In the genomic region with DNA sequence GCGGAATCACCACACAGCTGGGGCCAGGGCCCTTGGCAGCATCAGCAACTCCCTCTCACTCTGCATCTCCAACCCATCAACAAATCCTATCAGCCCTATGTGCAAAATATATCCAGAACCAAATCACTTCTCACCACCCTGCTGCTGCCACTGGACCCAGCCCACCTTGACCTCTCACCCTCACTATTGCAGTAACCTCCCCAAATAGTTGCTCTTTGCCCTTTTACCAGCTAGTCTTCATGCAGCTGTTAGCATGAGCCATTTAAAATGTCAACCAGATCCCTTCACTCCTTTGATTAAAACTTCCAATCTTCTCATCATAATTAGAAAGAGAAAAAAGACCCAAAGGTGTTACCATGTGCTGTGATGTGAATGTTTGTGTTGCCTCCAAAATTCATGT, we compare ENCODE assay signal across 26 cellular contexts.
DNase-seq lines count a peak whose midpoint lies in the region; ATAC-seq, FAIRE-seq and TF ChIP-seq lines count a peak whose summit lies in the region.
"Had no signal": no experiment of that assay in that cellular context is flagged by ENCODE, and none has a peak within 500 bp of the region (broad histone marks: within the 10 kb centered on the region; RNA-seq: fewer than 3 reads in every experiment).

No MANE protein-coding gene starts in this region.

- H3K36me3 ChIP-seq in HepG2 (replicated peaks in 1 of 2; ENCODE audit: control insufficient read depth in 1 of 2, insufficient read depth in 2 of 2, low read length in 2 of 2) = no peaks in the 10 kb centered on the region; a peak in 1 of 5 replicates
- no peaks in the 10 kb centered on the region for H3K36me3 ChIP-seq in smooth muscle cell (ENCODE audit: low read depth)
- H3K36me3 ChIP-seq: BLaER1, MG63, SJSA1 had no signal

- TF ChIP-seq CTCF in HepG2 (CRISPR knock-in tag; IDR thresholded peaks at IDR 0.05) (no peak), smooth muscle cell (IDR thresholded peaks at IDR 0.05; ENCODE audit: borderline replicate concordance, insufficient read depth, poor library complexity, severe bottlenecking) (no peak)

- H3K9me3 ChIP-seq in HepG2 (ENCODE audit: low read length) = no peaks in the 10 kb centered on the region
- H3K9me3 ChIP-seq in smooth muscle cell (replicated peaks; ENCODE audit: low read depth) = no peaks in the 10 kb centered on the region
- H3K9me3 ChIP-seq: BLaER1, MG63, SJSA1 had no signal

- peak overlapping the region; percentile 5 for H3K27ac Mint-ChIP-seq in stimulated activated naive CD8-positive, alpha-beta T cell treated with anti-CD3 and anti-CD28 coated beads, Interleukin-15, Interleukin-2, amounts not matched to agents 100 ng/mL and 50 ng/mL, for 24 hours
- H3K27ac Mint-ChIP-seq in stimulated activated naive CD8-positive, alpha-beta T cell treated with anti-CD3 and anti-CD28 coated beads, Interleukin-15, amount 100 ng/mL, for 72 hours = no peak overlapping the region
- H3K27ac Mint-ChIP-seq: CD4-positive, CD25-positive, alpha-beta regulatory T cell had no signal

- CTCF ChIA-PET in HepG2 (lab: Yijun Ruan, JAX; ENCODE audit: low intra/inter-chr PET ratio, low total read pairs) = no interaction called here

- TF ChIP-seq EP300 in HepG2 (IDR thresholded peaks at IDR 0.05; ENCODE audit: low read depth in 2 of 2, low read length in 2 of 2) = no peak
- TF ChIP-seq EP300 in HepG2 (CRISPR knock-in tag; IDR thresholded peaks at IDR 0.05; ENCODE audit: borderline replicate concordance) = no peak

- peak; percentile 44 for DNase-seq in activated CD8-positive, alpha-beta memory T cell treated with anti-CD3 and anti-CD28 coated beads, Interleukin-2, amount 50 U/mL, for 48 hours
- DNase-seq in activated CD8-positive, alpha-beta memory T cell treated with anti-CD3 and anti-CD28 coated beads for 24 hours = no peak
- DNase-seq in stimulated activated naive CD8-positive, alpha-beta T cell treated with anti-CD3 and anti-CD28 coated beads, Interleukin-15, amount 100 ng/mL, for 72 hours = no peak
- no peak for DNase-seq in HepG2 (ENCODE audit: low spot score)
- no peak for DNase-seq in smooth muscle cell (lab: John Stamatoyannopoulos, UW; ENCODE audit: unreplicated experiment)
- DNase-seq in kidney tubule cell (ENCODE audit: low spot score) = no peak
- DNase-seq: CD4-positive, CD25-positive, alpha-beta regulatory T cell; DMS153; DND-41; KG1; MG63; NCI-H1105 treated with DMSO at 0.1 percent for 48 hours; NCI-H2029; NCI-H446 treated with DMSO at 0.1 percent for 48 hours; NCI-H526; PC-9; Right ventricle myocardium superior; RPMI8226 had no signal

- no peaks in the 10 kb centered on the region for H3K79me2 ChIP-seq in HepG2 (ENCODE audit: insufficient read depth, low read length)
- no peaks in the 10 kb centered on the region for H3K79me2 ChIP-seq in smooth muscle cell (ENCODE audit: low read depth)

- no peaks in the 10 kb centered on the region for H3K27me3 Mint-ChIP-seq in stimulated activated naive CD8-positive, alpha-beta T cell treated with anti-CD3 and anti-CD28 coated beads, Interleukin-15, Interleukin-2, amounts not matched to agents 100 ng/mL and 50 ng/mL, for 24 hours
- no peaks in the 10 kb centered on the region for H3K27me3 Mint-ChIP-seq in stimulated activated naive CD8-positive, alpha-beta T cell treated with anti-CD3 and anti-CD28 coated beads, Interleukin-15, amount 100 ng/mL, for 72 hours
- H3K27me3 Mint-ChIP-seq: CD4-positive, CD25-positive, alpha-beta regulatory T cell had no signal

- H3K4me2 ChIP-seq in HepG2 (ENCODE audit: low read depth, low read length) (peak overlapping the region; percentile 16; the same call in 1 of the 2 replicates), smooth muscle cell (no peak overlapping the region)
- H3K4me2 ChIP-seq: BLaER1, PC-9 had no signal

- in situ Hi-C loops in HepG2 (cut with HindIII; ENCODE audit: extremely low pct_ligation_motif_present, low pct_unique_long_range_greater_than_20kb) = no loop called here

- TF ChIP-seq POLR2A in HepG2 (IDR thresholded peaks at IDR 0.05; ENCODE audit: insufficient read depth in 1 of 2, low read depth in 2 of 2, low read length in 2 of 2) = no peak

- H3K27ac ChIP-seq in HepG2 (ENCODE audit: extremely low read length, insufficient read depth, low read length) (no peak overlapping the region), smooth muscle cell (ENCODE audit: low read depth) (no peak overlapping the region)
- H3K27ac ChIP-seq: BLaER1, PC-9, SJSA1 had no signal

- H3K4me3 ChIP-seq in HepG2 (replicated peaks in 1 of 3; ENCODE audit: insufficient read depth in 1 of 3, low read depth in 2 of 3, low read length in 3 of 3) (no peak overlapping the region), smooth muscle cell (no peak overlapping the region)
- H3K4me3 ChIP-seq: BLaER1, MG63, PC-9, SJSA1 had no signal

- H3K36me3 Mint-ChIP-seq in stimulated activated naive CD8-positive, alpha-beta T cell treated with anti-CD3 and anti-CD28 coated beads, Interleukin-15, Interleukin-2, amounts not matched to agents 100 ng/mL and 50 ng/mL, for 24 hours (ENCODE audit: low read depth) = no peaks in the 10 kb centered on the region
- H3K36me3 Mint-ChIP-seq: CD4-positive, CD25-positive, alpha-beta regulatory T cell had no signal

- 100% methylated on average over 1 of the region's 1 CpG for WGBS in HepG2 (ENCODE audit: low lambda C conversion rate)
- WGBS in smooth muscle cell (ENCODE audit: low lambda C conversion rate) = 100% methylated on average over 1 of the region's 1 CpG

- H3K27me3 ChIP-seq in HepG2 (ENCODE audit: control insufficient read depth in 1 of 2, insufficient read depth in 2 of 2, low read length in 2 of 2) = no peaks in the 10 kb centered on the region
- no peaks in the 10 kb centered on the region for H3K27me3 ChIP-seq in smooth muscle cell (ENCODE audit: low read depth)
- H3K27me3 ChIP-seq: BLaER1, MG63, SJSA1 had no signal

- no peak for FAIRE-seq in HepG2 (lab: Jason Lieb, UNC)
- FAIRE-seq: A204.1, GM12892, HTR-8/SVneo had no signal

- H2AFZ ChIP-seq in HepG2 (ENCODE audit: low read length) (no peak overlapping the region), smooth muscle cell (ENCODE audit: low read depth) (no peak overlapping the region)
- H2AFZ ChIP-seq: PC-9 had no signal

- peaks cover 58% of the 10 kb centered on the region for H3K4me1 Mint-ChIP-seq in stimulated activated naive CD8-positive, alpha-beta T cell treated with anti-CD3 and anti-CD28 coated beads, Interleukin-15, Interleukin-2, amounts not matched to agents 100 ng/mL and 50 ng/mL, for 24 hours (ENCODE audit: low read depth)
- H3K4me1 Mint-ChIP-seq in stimulated activated naive CD8-positive, alpha-beta T cell treated with anti-CD3 and anti-CD28 coated beads, Interleukin-15, amount 100 ng/mL, for 72 hours = peaks cover 76% of the 10 kb centered on the region

- H4K20me1 ChIP-seq in HepG2 (ENCODE audit: insufficient read depth, low read length) (no peaks in the 10 kb centered on the region), smooth muscle cell (ENCODE audit: low read depth) (no peaks in the 10 kb centered on the region)
- H4K20me1 ChIP-seq: BLaER1 had no signal

- POLR2A ChIA-PET in HepG2 (lab: Yijun Ruan, JAX) = interaction anchor here (0.6 to 9.3 kb wide), 3 partner anchors 40 to 195 kb away, joined by 5 to 97 read pairs (median 84); no protein-coding TSS in a partner anchor

- BruUV-seq in HepG2 (replicated peaks; lab: Mats Ljungman, UMichigan) = TSS peak; percentile 16

- H3K4me3 Mint-ChIP-seq in stimulated activated naive CD8-positive, alpha-beta T cell treated with anti-CD3 and anti-CD28 coated beads, Interleukin-15, Interleukin-2, amounts not matched to agents 100 ng/mL and 50 ng/mL, for 24 hours = no peak overlapping the region
- H3K4me3 Mint-ChIP-seq in stimulated activated naive CD8-positive, alpha-beta T cell treated with anti-CD3 and anti-CD28 coated beads, Interleukin-15, amount 100 ng/mL, for 72 hours = no peak overlapping the region
- H3K4me3 Mint-ChIP-seq: CD4-positive, CD25-positive, alpha-beta regulatory T cell had no signal

- no peaks in the 10 kb centered on the region for H3K9me3 Mint-ChIP-seq in stimulated activated naive CD8-positive, alpha-beta T cell treated with anti-CD3 and anti-CD28 coated beads, Interleukin-15, Interleukin-2, amounts not matched to agents 100 ng/mL and 50 ng/mL, for 24 hours
- peaks cover 0 to 5% of the 10 kb centered on the region in 2 donors for H3K9me3 Mint-ChIP-seq in stimulated activated naive CD8-positive, alpha-beta T cell treated with anti-CD3 and anti-CD28 coated beads, Interleukin-15, amount 100 ng/mL, for 72 hours
- H3K9me3 Mint-ChIP-seq: CD4-positive, CD25-positive, alpha-beta regulatory T cell had no signal

- intact Hi-C loops in HepG2 (cut with micrococcal nuclease; ENCODE audit: unreplicated experiment) = no loop called here

- no peak for ATAC-seq in stimulated activated naive CD8-positive, alpha-beta T cell treated with anti-CD3 and anti-CD28 coated beads, Interleukin-15, amount 100 ng/mL, for 72 hours
- ATAC-seq in HepG2 = no peak
- ATAC-seq in HG03045 (IDR thresholded peaks at IDR 0.05; ENCODE audit: unreplicated experiment) = no peak
- ATAC-seq: HCT116 had no signal

- H3K4me1 ChIP-seq in HepG2 (ENCODE audit: insufficient read depth, low read length) (peaks cover 88% of the 10 kb centered on the region), smooth muscle cell (ENCODE audit: low read depth) (peaks cover 6% of the 10 kb centered on the region)

- H3K9ac ChIP-seq in HepG2 (ENCODE audit: insufficient read depth, low read depth, low read length) = no peak overlapping the region
- no peak overlapping the region for H3K9ac ChIP-seq in smooth muscle cell (ENCODE audit: low read depth)
- H3K9ac ChIP-seq: BLaER1 had no signal

- peaks cover 3% of the 10 kb centered on the region for H3F3A ChIP-seq in smooth muscle cell (ENCODE audit: low read depth)

- TF ChIP-seq RAD21 in HepG2 (CRISPR knock-in tag; IDR thresholded peaks at IDR 0.05) = no peak

TF ChIP-seq in HepG2, 621 proteins besides CTCF, POLR2A, EP300 and RAD21 (continues in another document):
- TF ChIP-seq MED1 (CRISPR knock-in tag; IDR thresholded peaks at IDR 0.05) = peak; percentile 32; the same call in 1 of the 2 replicates
- 0 out of 2 replicates have a peak, but pooled peaks have one; percentile 31 for TF ChIP-seq CEBPG (CRISPR knock-in tag; IDR thresholded peaks at IDR 0.05)
- peak; percentile 23; the same call in 1 of the 2 replicates for TF ChIP-seq HOXA3 (CRISPR knock-in tag; IDR thresholded peaks at IDR 0.05)
- TF ChIP-seq NONO (IDR thresholded peaks at IDR 0.05) = no peak
- no peak for TF ChIP-seq NONO (CRISPR knock-in tag; conservative IDR thresholded peaks at IDR 0.05)
- peak; percentile 30; the same call in 1 of the 2 replicates for TF ChIP-seq HNF4G (IDR thresholded peaks at IDR 0.05; ENCODE audit: borderline replicate concordance, low read depth, low read length)
- TF ChIP-seq HNF4G (CRISPR knock-in tag; IDR thresholded peaks at IDR 0.05; ENCODE audit: borderline replicate concordance, low read depth) = no peak
- no peak for TF ChIP-seq EHMT2 (IDR thresholded peaks at IDR 0.05; ENCODE audit: borderline replicate concordance, low read depth, low read length)
- peak; percentile 82 for TF ChIP-seq NR2F6 (IDR thresholded peaks at IDR 0.05)
- TF ChIP-seq NR2F6 (CRISPR knock-in tag; IDR thresholded peaks at IDR 0.05) = peak; percentile 72
